27 cellular contexts compared by ENCODE assay signal in the genomic region with DNA sequence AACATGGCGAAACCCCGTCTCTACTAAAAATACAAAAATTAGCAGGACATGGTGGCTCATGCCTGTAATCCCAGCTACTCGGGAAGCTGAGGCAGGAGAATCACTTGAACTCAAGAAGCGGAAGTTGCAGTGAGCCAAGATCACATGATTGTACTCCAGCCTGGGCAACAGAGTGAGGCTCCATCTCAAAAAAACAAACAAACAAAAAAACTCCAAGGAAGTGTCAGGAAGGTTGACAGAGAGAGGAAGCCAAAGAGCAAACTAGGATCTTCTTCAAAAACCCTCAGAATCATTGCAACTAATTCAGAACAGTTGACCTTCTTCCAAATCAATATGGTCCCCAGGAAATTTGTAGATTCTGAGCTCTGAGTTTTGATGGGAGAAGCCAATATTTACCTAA.
"Had no signal": no experiment of that assay in that cellular context is flagged by ENCODE, and none has a peak within 500 bp of the region (broad histone marks: within the 10 kb centered on the region; RNA-seq: fewer than 3 reads in every experiment).

No MANE protein-coding gene starts in this region.

- H3K36me3 Mint-ChIP-seq: brain; stimulated activated naive B cell treated with anti-CD40 and anti-IgM and Interleukin-4, amounts not matched to agents 10 μg/mL and 1 μg/mL and 100 μg/mL, for 72 hours had no signal

- H3K27me3 ChIP-seq: ascending aorta, heart left ventricle, stomach, thyroid gland, upper lobe of left lung, vagina had no signal

- H3K4me3 ChIP-seq: ascending aorta, coronary artery, heart left ventricle, lower lobe of right lung, stomach, thyroid gland, upper lobe of left lung, vagina had no signal

- H3K9me3 Mint-ChIP-seq: activated B cell treated with CpG ODN at 0.5 μM for 24 hours; T-helper 2 cell treated with Interferon-gamma antibody and Interleukin-4, amounts not matched to agents 5 μg/mL and 100 μg/mL, for 36 hours had no signal

- H3K4me3 Mint-ChIP-seq: activated B cell treated with CpG ODN at 0.5 μM for 24 hours; activated T-cell treated with anti-CD3 and anti-CD28 coated beads, Interleukin-2, amount 50 U/mL, for 24 hours; brain; immature natural killer cell; stimulated activated naive B cell treated with anti-CD40 and anti-IgM and Interleukin-4, amounts not matched to agents 10 μg/mL and 1 μg/mL and 100 μg/mL, for 72 hours; T-helper 2 cell treated with Interferon-gamma antibody and Interleukin-4, amounts not matched to agents 5 μg/mL and 100 μg/mL, for 36 hours had no signal

- H3K36me3 ChIP-seq: ascending aorta, heart left ventricle, lower lobe of right lung, stomach, upper lobe of left lung, vagina had no signal

- FAIRE-seq: kidney, small intestine had no signal

- H3K4me1 Mint-ChIP-seq: activated B cell treated with CpG ODN at 0.5 μM for 24 hours had no signal

- H3K27ac Mint-ChIP-seq: activated B cell treated with CpG ODN at 0.5 μM for 24 hours; activated T-cell treated with anti-CD3 and anti-CD28 coated beads, Interleukin-2, amount 50 U/mL, for 24 hours; stimulated activated naive B cell treated with anti-CD40 and anti-IgM and Interleukin-4, amounts not matched to agents 10 μg/mL and 1 μg/mL and 100 μg/mL, for 72 hours; T-helper 2 cell treated with Interferon-gamma antibody and Interleukin-4, amounts not matched to agents 5 μg/mL and 100 μg/mL, for 36 hours had no signal

- H3K27ac ChIP-seq: ascending aorta, coronary artery, lower lobe of right lung, stomach, thyroid gland, upper lobe of left lung, vagina had no signal

- DNase-seq: activated B cell treated with CpG ODN at 0.5 μM for 24 hours; activated CD8-positive, alpha-beta memory T cell treated with anti-CD3 and anti-CD28 coated beads, Interleukin-2, amount 50 U/mL, for 48 hours; activated gamma-delta T cell treated with Interleukin-2 at 50 U/mL for 16 hours; activated naive CD4-positive, alpha-beta T cell treated with anti-CD3 and anti-CD28 coated beads, Interleukin-2, amount 50 U/mL, for 16 hours; activated T-cell treated with anti-CD3 and anti-CD28 coated beads, Interleukin-2, amount 50 U/mL, for 24 hours; foreskin fibroblast; hypothalamus; immature natural killer cell; kidney; left colon; lower lobe of right lung; mesenchymal stem cell; naive thymus-derived CD8-positive, alpha-beta T cell; small intestine; stimulated activated CD4-positive, alpha-beta T cell treated with anti-CD3 and anti-CD28 coated beads, Interleukin-4, amount 100 ng/mL, for 24 hours; stimulated activated naive B cell treated with anti-CD40 and anti-IgM and Interleukin-4, amounts not matched to agents 10 μg/mL and 1 μg/mL and 100 μg/mL, for 72 hours; stomach; T-helper 1 cell; thyroid gland; upper lobe of left lung had no signal

- H3K4me1 ChIP-seq: lower lobe of right lung, vagina had no signal

- H3K27me3 Mint-ChIP-seq: activated B cell treated with CpG ODN at 0.5 μM for 24 hours; activated T-cell treated with anti-CD3 and anti-CD28 coated beads, Interleukin-2, amount 50 U/mL, for 24 hours; brain; naive thymus-derived CD8-positive, alpha-beta T cell had no signal

- ATAC-seq: esophagus mucosa; left colon; lower lobe of right lung; naive thymus-derived CD8-positive, alpha-beta T cell; stimulated activated naive B cell treated with anti-CD40 and anti-IgM and Interleukin-4, amounts not matched to agents 10 μg/mL and 1 μg/mL and 100 μg/mL, for 72 hours had no signal

- H3K9me3 ChIP-seq: ascending aorta, heart left ventricle, lower lobe of right lung, stomach, thyroid gland, upper lobe of left lung, vagina had no signal
